In genomic region chr5:30849801-30850370, GRCh38 we compare ENCODE assay signal across 12 cellular contexts.
DNase-seq lines count a peak whose midpoint lies in the region; ATAC-seq and TF ChIP-seq lines count a peak whose summit lies in the region.
"Had no signal": no experiment of that assay in that cellular context is flagged by ENCODE, and none has a peak within 500 bp of the region (broad histone marks: within the 10 kb centered on the region; RNA-seq: fewer than 3 reads in every experiment).

No MANE protein-coding gene starts in this region.

- peak overlapping the region; percentile 25; the same call in 1 of the 2 replicates for H3K4me3 ChIP-seq in WI38 (ENCODE audit: low read depth, low read length)
- H3K4me3 ChIP-seq: lung had no signal

- H3K27me3 Mint-ChIP-seq in activated naive CD8-positive, alpha-beta T cell treated with anti-CD3 and anti-CD28 coated beads, Interleukin-2, amount 50 U/mL, for 24 hours = no peaks in the 10 kb centered on the region
- H3K27me3 Mint-ChIP-seq in activated naive CD8-positive, alpha-beta T cell treated with anti-CD3 and anti-CD28 coated beads for 36 hours = no peaks in the 10 kb centered on the region
- peaks cover 2% of the 10 kb centered on the region for H3K27me3 Mint-ChIP-seq in mesothelial cell of epicardium (ENCODE audit: low read depth)

- peaks cover 9% of the 10 kb centered on the region for H3K9me3 Mint-ChIP-seq in activated naive CD8-positive, alpha-beta T cell treated with anti-CD3 and anti-CD28 coated beads, Interleukin-2, amount 50 U/mL, for 24 hours
- H3K9me3 Mint-ChIP-seq in activated naive CD8-positive, alpha-beta T cell treated with anti-CD3 and anti-CD28 coated beads for 36 hours = no peaks in the 10 kb centered on the region
- H3K9me3 Mint-ChIP-seq in mesothelial cell of epicardium = no peaks in the 10 kb centered on the region

- peak; percentile 10 for ATAC-seq in activated naive CD8-positive, alpha-beta T cell treated with anti-CD3 and anti-CD28 coated beads, Interleukin-2, amount 50 U/mL, for 24 hours
- ATAC-seq in HG02852 (IDR thresholded peaks at IDR 0.05; ENCODE audit: unreplicated experiment) = no peak

- TF ChIP-seq CTCF in WI38 (IDR thresholded peaks at IDR 0.05; ENCODE audit: low read depth, low read length) = no peak
- no peak for TF ChIP-seq CTCF in mesothelial cell of epicardium (IDR thresholded peaks at IDR 0.05; ENCODE audit: unreplicated experiment)

- H3K36me3 Mint-ChIP-seq in activated naive CD8-positive, alpha-beta T cell treated with anti-CD3 and anti-CD28 coated beads, Interleukin-2, amount 50 U/mL, for 24 hours (ENCODE audit: low read depth) = no peaks in the 10 kb centered on the region
- no peaks in the 10 kb centered on the region for H3K36me3 Mint-ChIP-seq in activated naive CD8-positive, alpha-beta T cell treated with anti-CD3 and anti-CD28 coated beads for 36 hours
- no peaks in the 10 kb centered on the region for H3K36me3 Mint-ChIP-seq in mesothelial cell of epicardium

- no peaks in the 10 kb centered on the region for H3K4me1 Mint-ChIP-seq in activated naive CD8-positive, alpha-beta T cell treated with anti-CD3 and anti-CD28 coated beads, Interleukin-2, amount 50 U/mL, for 24 hours
- no peaks in the 10 kb centered on the region for H3K4me1 Mint-ChIP-seq in activated naive CD8-positive, alpha-beta T cell treated with anti-CD3 and anti-CD28 coated beads for 36 hours
- H3K4me1 Mint-ChIP-seq in mesothelial cell of epicardium = no peaks in the 10 kb centered on the region

- DNase-seq in activated naive CD8-positive, alpha-beta T cell treated with anti-CD3 and anti-CD28 coated beads, Interleukin-2, amount 50 U/mL, for 24 hours = no peak
- no peak for DNase-seq in activated naive CD8-positive, alpha-beta T cell treated with anti-CD3 and anti-CD28 coated beads for 36 hours
- DNase-seq in hepatic stellate cell (ENCODE audit: low spot score) (peak; percentile 42), stromal cell of bone marrow (ENCODE audit: low read depth) (peak; percentile 13), mesothelial cell of epicardium (ENCODE audit: low spot score in 2 of 2, unreplicated experiment in 2 of 2) (no peak)
- DNase-seq in effector CD4-positive, alpha-beta T cell = no peak
- DNase-seq: hippocampal formation, NCI-H2081 treated with DMSO at 0.1 percent for 48 hours, trophoblast cell had no signal

- no peak overlapping the region for H3K4me3 Mint-ChIP-seq in activated naive CD8-positive, alpha-beta T cell treated with anti-CD3 and anti-CD28 coated beads, Interleukin-2, amount 50 U/mL, for 24 hours
- no peak overlapping the region for H3K4me3 Mint-ChIP-seq in activated naive CD8-positive, alpha-beta T cell treated with anti-CD3 and anti-CD28 coated beads for 36 hours
- no peak overlapping the region for H3K4me3 Mint-ChIP-seq in mesothelial cell of epicardium

- no peak overlapping the region for H3K27ac Mint-ChIP-seq in activated naive CD8-positive, alpha-beta T cell treated with anti-CD3 and anti-CD28 coated beads, Interleukin-2, amount 50 U/mL, for 24 hours
- H3K27ac Mint-ChIP-seq in activated naive CD8-positive, alpha-beta T cell treated with anti-CD3 and anti-CD28 coated beads for 36 hours = no peak overlapping the region
- no peak overlapping the region for H3K27ac Mint-ChIP-seq in mesothelial cell of epicardium

Comparison
In these comparisons a context has a peak if more than half of its experiments do, and no peak if none do; other contexts are left out.
1. DNase-seq: peak in hepatic stellate cell (single experiment) and stromal cell of bone marrow (single experiment); none in activated naive CD8-positive, alpha-beta T cell treated with anti-CD3 and anti-CD28 coated beads, Interleukin-2, amount 50 U/mL, for 24 hours (single experiment), activated naive CD8-positive, alpha-beta T cell treated with anti-CD3 and anti-CD28 coated beads for 36 hours (single experiment), effector CD4-positive, alpha-beta T cell (single experiment) and mesothelial cell of epicardium (0 of 2).